Comparison of ENCODE assay signal across 7 cellular contexts in genomic region chr20:50561379-50562078, GRCh38. TPM values are rescaled to one million over a fixed set of nuclear protein-coding genes. Genes with fewer than 3 reads are reported as not detected.
DNase-seq lines count a peak whose midpoint lies in the region; ATAC-seq and TF ChIP-seq lines count a peak whose summit lies in the region.

No MANE protein-coding gene starts in this region.

- TF ChIP-seq POLR2A in tibial nerve (IDR thresholded peaks at IDR 0.05) = no peak

- H3K9me3 Mint-ChIP-seq in activated CD4-positive, alpha-beta T cell treated with anti-CD3 and anti-CD28 coated beads, Interleukin-2, amount 10 ng/mL, durations not matched to agents 7 days and 5 days = no peaks in the 10 kb centered on the region

- H3K27me3 Mint-ChIP-seq in activated CD4-positive, alpha-beta T cell treated with anti-CD3 and anti-CD28 coated beads, Interleukin-2, amount 10 ng/mL, durations not matched to agents 7 days and 5 days = no peaks in the 10 kb centered on the region

- H3K36me3 Mint-ChIP-seq in activated CD4-positive, alpha-beta T cell treated with anti-CD3 and anti-CD28 coated beads, Interleukin-2, amount 10 ng/mL, durations not matched to agents 7 days and 5 days (ENCODE audit: low read depth) = peaks cover 62% of the 10 kb centered on the region

- POLR2A ChIA-PET in activated CD4-positive, alpha-beta T cell treated with anti-CD3 and anti-CD28 coated beads, Interleukin-2, amount 10 ng/mL, durations not matched to agents 7 days and 5 days (lab: Charles Lee) = interaction anchor here (0.9 to 1.0 kb wide), 2 partner anchors 9 to 48 kb away, joined by 4 read pairs; no protein-coding TSS in a partner anchor

- H3K4me2 ChIP-seq in MM.1S (ENCODE audit: low read depth, low read length) = no peak overlapping the region

- no peaks in the 10 kb centered on the region for H3K9me2 ChIP-seq in MM.1S (replicated peaks; ENCODE audit: insufficient read depth, low read length)

- H3K9me3 ChIP-seq in tibial nerve = no peaks in the 10 kb centered on the region
- H3K9me3 ChIP-seq in MM.1S (replicated peaks; ENCODE audit: insufficient read depth, low read length) = no peaks in the 10 kb centered on the region

- H3K4me1 Mint-ChIP-seq in activated CD4-positive, alpha-beta T cell treated with anti-CD3 and anti-CD28 coated beads, Interleukin-2, amount 10 ng/mL, durations not matched to agents 7 days and 5 days = peaks cover 52% of the 10 kb centered on the region

- H3K27me3 ChIP-seq in tibial nerve (no peaks in the 10 kb centered on the region), MM.1S (replicated peaks; ENCODE audit: insufficient read depth, low read length) (no peaks in the 10 kb centered on the region)

- H3K4me1 ChIP-seq in tibial nerve = peaks cover 0 to 33% (median 8%) of the 10 kb centered on the region in 4 donors
- H3K4me1 ChIP-seq in MM.1S (ENCODE audit: low read length) = no peaks in the 10 kb centered on the region

- no peak for TF ChIP-seq CTCF in retinal pigment epithelial cell (conservative IDR thresholded peaks at IDR 0.05; ENCODE audit: low read depth, low read length)
- TF ChIP-seq CTCF in tibial nerve (IDR thresholded peaks at IDR 0.05) = no peak
- no peak for TF ChIP-seq CTCF in MM.1S (IDR thresholded peaks at IDR 0.05; ENCODE audit: low read length)

- H3K27ac ChIP-seq in epithelial cell of prostate = peak overlapping the region; percentile 81
- H3K27ac ChIP-seq in tibial nerve = peak overlapping the region in 2 of 4 donors; percentile 70 to 74
- no peak overlapping the region for H3K27ac ChIP-seq in MM.1S (ENCODE audit: low read length)

- H3F3A ChIP-seq in MM.1S (ENCODE audit: insufficient read depth, low read length) = no peaks in the 10 kb centered on the region

- H3K9ac ChIP-seq in MM.1S (ENCODE audit: low read length) = no peak overlapping the region

- no peak for TF ChIP-seq EP300 in tibial nerve (IDR thresholded peaks at IDR 0.05)

- no peak for DNase-seq in activated CD4-positive, alpha-beta T cell treated with anti-CD3 and anti-CD28 coated beads, Interleukin-2, amount 10 ng/mL, durations not matched to agents 7 days and 5 days
- peak; percentile 70 for DNase-seq in epithelial cell of prostate (ENCODE audit: low read depth, low spot score)
- peak; percentile 96 for DNase-seq in retinal pigment epithelial cell (ENCODE audit: low read depth)
- DNase-seq in tibial nerve (ENCODE audit: low spot score in 2 of 2) = no peak
- DNase-seq in MM.1S = no peak

- peak; percentile 43 for ATAC-seq in HG03565 (IDR thresholded peaks at IDR 0.05; ENCODE audit: unreplicated experiment)
- no peak for ATAC-seq in GM18519 (IDR thresholded peaks at IDR 0.05; ENCODE audit: low FRiP score, unreplicated experiment)

- peak overlapping the region; percentile 63 for H3K27ac Mint-ChIP-seq in activated CD4-positive, alpha-beta T cell treated with anti-CD3 and anti-CD28 coated beads, Interleukin-2, amount 10 ng/mL, durations not matched to agents 7 days and 5 days

- CTCF ChIA-PET in activated CD4-positive, alpha-beta T cell treated with anti-CD3 and anti-CD28 coated beads, Interleukin-2, amount 10 ng/mL, durations not matched to agents 7 days and 5 days (lab: Charles Lee) = interaction anchor here (0.8 to 2.2 kb wide), 12 partner anchors 9 to 83 kb away, joined by 3 to 7 read pairs (median 3); no protein-coding TSS in a partner anchor

- H3K79me2 ChIP-seq in MM.1S (ENCODE audit: low read length) = peaks cover 22% of the 10 kb centered on the region

- no peaks in the 10 kb centered on the region; the same call in 1 of the 2 replicates for H4K20me1 ChIP-seq in MM.1S (ENCODE audit: insufficient read depth, low read length)

- peaks cover 0 to 38% (median 13%) of the 10 kb centered on the region in 3 donors for H3K36me3 ChIP-seq in tibial nerve
- no peaks in the 10 kb centered on the region for H3K36me3 ChIP-seq in MM.1S (replicated peaks; ENCODE audit: insufficient read depth, low read length)

- H3K4me3 ChIP-seq in retinal pigment epithelial cell (ENCODE audit: low read length) = peak overlapping the region; percentile 3
- H3K4me3 ChIP-seq in tibial nerve = no peak overlapping the region
- no peak overlapping the region for H3K4me3 ChIP-seq in MM.1S (ENCODE audit: low read length)

- no peak overlapping the region for H3K4me3 Mint-ChIP-seq in activated CD4-positive, alpha-beta T cell treated with anti-CD3 and anti-CD28 coated beads, Interleukin-2, amount 10 ng/mL, durations not matched to agents 7 days and 5 days

- no peak overlapping the region for H2AFZ ChIP-seq in MM.1S (ENCODE audit: low read length)

- 54 to 63% methylated on average over 17 of the region's 17 CpGs for WGBS in tibial nerve, 2 donors

RNA-seq across cellular contexts. Expression of gene PTPN1, which starts 51.3 kb away (rescaled TPM):
- total RNA-seq in activated CD4-positive, alpha-beta T cell treated with anti-CD3 and anti-CD28 coated beads, Interleukin-2, amount 10 ng/mL, durations not matched to agents 7 days and 5 days = 10 to 100 TPM; 66.4 to 75.3 TPM
- 10 to 100 TPM; 20.7 to 26.7 (median 23.7) TPM for total RNA-seq in tibial nerve

Comparison
In these comparisons a context has a peak if more than half of its experiments do, and no peak if none do; other contexts are left out.
1. DNase-seq: peak in epithelial cell of prostate (single experiment) and retinal pigment epithelial cell (single experiment); none in activated CD4-positive, alpha-beta T cell treated with anti-CD3 and anti-CD28 coated beads, Interleukin-2, amount 10 ng/mL, durations not matched to agents 7 days and 5 days (single experiment), tibial nerve (0 of 2) and MM.1S (single experiment).